17 cellular contexts compared by ENCODE assay signal in genomic region chr1:89588480-89588879, GRCh38. TPM values are rescaled to one million over a fixed set of nuclear protein-coding genes. Genes with fewer than 3 reads are reported as not detected.
DNase-seq lines count a peak whose midpoint lies in the region; ATAC-seq lines count a peak whose summit lies in the region.
"Had no signal": no experiment of that assay in that cellular context is flagged by ENCODE, and none has a peak within 500 bp of the region (broad histone marks: within the 10 kb centered on the region; RNA-seq: fewer than 3 reads in every experiment).

No MANE protein-coding gene starts in this region.

- DNase-seq in NCI-H2029 treated with DMSO at 0.1 percent for 48 hours (lab: John Stamatoyannopoulos, UW): peak; percentile 68
- no peak for DNase-seq in NCI-H2029 (lab: John Stamatoyannopoulos, UW)
- no peak for DNase-seq in activated naive CD4-positive, alpha-beta T cell (lab: John Stamatoyannopoulos, UW)
- no peak for DNase-seq in activated CD4-positive, alpha-beta memory T cell treated with anti-CD3 and anti-CD28 coated beads for 36 hours
- no peak for DNase-seq in naive B cell
- no peak for DNase-seq in AG20443 (ENCODE audit: low spot score)
- DNase-seq in NCI-H1694 (lab: John Stamatoyannopoulos, UW): no peak
- DNase-seq: 8988T, Caco-2, GDM1, HCEC 1CT, MG63, NCI-H1092 treated with DMSO at 0.1 percent for 48 hours, NCI-H1694 treated with DMSO at 0.1 percent for 48 hours, NCI-H510A, Peyer's patch had no signal

- H3K9me3 Mint-ChIP-seq in activated naive CD4-positive, alpha-beta T cell treated with anti-CD3 and anti-CD28 coated beads, Interleukin-2, amount 50 U/mL, for 24 hours: no peaks in the 10 kb centered on the region
- H3K9me3 Mint-ChIP-seq in activated CD4-positive, alpha-beta memory T cell treated with anti-CD3 and anti-CD28 coated beads for 36 hours: no peaks in the 10 kb centered on the region
- H3K9me3 Mint-ChIP-seq in naive B cell: no peaks in the 10 kb centered on the region

- no peaks in the 10 kb centered on the region for H3K27me3 Mint-ChIP-seq in activated naive CD4-positive, alpha-beta T cell treated with anti-CD3 and anti-CD28 coated beads, Interleukin-2, amount 50 U/mL, for 24 hours
- no peaks in the 10 kb centered on the region for H3K27me3 Mint-ChIP-seq in activated CD4-positive, alpha-beta memory T cell treated with anti-CD3 and anti-CD28 coated beads for 36 hours
- H3K27me3 Mint-ChIP-seq in naive B cell: no peaks in the 10 kb centered on the region

- H3K4me3 Mint-ChIP-seq in activated naive CD4-positive, alpha-beta T cell treated with anti-CD3 and anti-CD28 coated beads, Interleukin-2, amount 50 U/mL, for 24 hours: peak overlapping the region; percentile 47
- H3K4me3 Mint-ChIP-seq in activated CD4-positive, alpha-beta memory T cell treated with anti-CD3 and anti-CD28 coated beads for 36 hours: no peak overlapping the region
- H3K4me3 Mint-ChIP-seq in naive B cell: no peak overlapping the region

- no peak for ATAC-seq in naive B cell (ENCODE audit: low read depth in 2 of 2)

- H3K4me1 Mint-ChIP-seq in activated naive CD4-positive, alpha-beta T cell treated with anti-CD3 and anti-CD28 coated beads, Interleukin-2, amount 50 U/mL, for 24 hours: peaks cover 92% of the 10 kb centered on the region
- peaks cover 86% of the 10 kb centered on the region for H3K4me1 Mint-ChIP-seq in activated CD4-positive, alpha-beta memory T cell treated with anti-CD3 and anti-CD28 coated beads for 36 hours (ENCODE audit: low read depth)
- H3K4me1 Mint-ChIP-seq in naive B cell: peaks cover 0 to 12% (median 4%) of the 10 kb centered on the region in 3 donors

- intact Hi-C loops in activated CD4-positive, alpha-beta memory T cell treated with anti-CD3 and anti-CD28 coated beads for 36 hours (cut with micrococcal nuclease): loop anchor here (2.0 kb wide), 1 partner anchor 42 kb away; no protein-coding TSS in a partner anchor

- H3K27ac Mint-ChIP-seq in activated naive CD4-positive, alpha-beta T cell treated with anti-CD3 and anti-CD28 coated beads, Interleukin-2, amount 50 U/mL, for 24 hours: peak overlapping the region; percentile 73
- H3K27ac Mint-ChIP-seq in activated CD4-positive, alpha-beta memory T cell treated with anti-CD3 and anti-CD28 coated beads for 36 hours: peak overlapping the region; percentile 66
- H3K27ac Mint-ChIP-seq in naive B cell: peak overlapping the region in 4 of 6 donors; percentile 12 to 54 (median 50)

- H3K36me3 Mint-ChIP-seq in activated naive CD4-positive, alpha-beta T cell treated with anti-CD3 and anti-CD28 coated beads, Interleukin-2, amount 50 U/mL, for 24 hours: peaks cover 53% of the 10 kb centered on the region
- peaks cover 56% of the 10 kb centered on the region for H3K36me3 Mint-ChIP-seq in activated CD4-positive, alpha-beta memory T cell treated with anti-CD3 and anti-CD28 coated beads for 36 hours
- peaks cover 6 to 22% of the 10 kb centered on the region in 2 donors for H3K36me3 Mint-ChIP-seq in naive B cell

- POLR2A ChIA-PET in activated CD4-positive, alpha-beta memory T cell treated with anti-CD3 and anti-CD28 coated beads for 36 hours (lab: Charles Lee): no interaction called here

- CTCF ChIA-PET in activated CD4-positive, alpha-beta memory T cell treated with anti-CD3 and anti-CD28 coated beads for 36 hours (lab: Charles Lee): interaction anchor here (0.9 to 1.6 kb wide), 2 partner anchors 15 to 16 kb away, joined by 3 to 4 read pairs; no protein-coding TSS in a partner anchor

RNA-seq across cellular contexts. Expression of gene LRRC8C, which starts 44.4 kb away (rescaled TPM):
- 10 to 100 TPM; 36.4 to 40.4 TPM for total RNA-seq in activated CD4-positive, alpha-beta memory T cell treated with anti-CD3 and anti-CD28 coated beads for 36 hours
- 1 to 10 TPM; 1.3 to 4.8 (median 2.6) TPM for polyA plus RNA-seq in naive B cell (ENCODE audit: low read depth in 6 of 6)
